8 cellular contexts compared by ENCODE assay signal in genomic region chr6:142566628-142567396, GRCh38.
DNase-seq lines count a peak whose midpoint lies in the region; ATAC-seq and TF ChIP-seq lines count a peak whose summit lies in the region.

No MANE protein-coding gene starts in this region.

- DNase-seq in BJ (ENCODE audit: low read depth) (no peak), OCI-M2 (lab: John Stamatoyannopoulos, UW; ENCODE audit: unreplicated experiment) (peak; percentile 57), fibroblast of the conjunctiva (ENCODE audit: low read depth) (peak; percentile 34), ovary (peak in 3 of 5 donors; percentile 12 to 25 (median 21))
- DNase-seq in activated T-cell treated with anti-CD3 and anti-CD28 coated beads, Interleukin-2, amount 50 U/mL, for 1 hour = peak; percentile 35

- no peaks in the 10 kb centered on the region for H3K36me3 ChIP-seq in BJ (ENCODE audit: control insufficient read depth, insufficient read depth, low read length)
- no peaks in the 10 kb centered on the region for H3K36me3 ChIP-seq in ovary

- TF ChIP-seq CTCF in BJ (IDR thresholded peaks at IDR 0.05; ENCODE audit: insufficient read depth, low read depth, low read length) (peak; percentile 94), ovary (IDR thresholded peaks at IDR 0.05) (peak in 1 of 3 donors; percentile 18)

- no peak overlapping the region for H3K4me3 ChIP-seq in BJ (ENCODE audit: low read depth, low read length)
- H3K4me3 ChIP-seq in ovary = no peak overlapping the region

- TF ChIP-seq POLR2A in ovary (IDR thresholded peaks at IDR 0.05) = no peak

- CTCF ChIA-PET in BJ (lab: Yijun Ruan, JAX) = interaction anchor here (0.6 to 1.9 kb wide), 13 partner anchors 15 to 884 kb away, joined by 3 to 7 read pairs (median 5); partner anchors contain the start of genes ADAT2 and PEX3

- H3K9me3 ChIP-seq in ovary = no peaks in the 10 kb centered on the region

- POLR2A ChIA-PET in BJ (lab: Charles Lee) = no interaction called here

- no peak overlapping the region for H3K27ac ChIP-seq in ovary

- TF ChIP-seq EP300 in ovary (IDR thresholded peaks at IDR 0.05) = no peak

- H3K4me1 ChIP-seq in ovary (ENCODE audit: insufficient read depth) = no peaks in the 10 kb centered on the region

- intact Hi-C loops in ovary (cut with DNase I) = no loop called here

- peak; percentile 59 for ATAC-seq in GM18870 (IDR thresholded peaks at IDR 0.05; ENCODE audit: unreplicated experiment)
- ATAC-seq in HG03432 (IDR thresholded peaks at IDR 0.05; ENCODE audit: unreplicated experiment) = peak; percentile 57
- no peak for ATAC-seq in GM21825 (IDR thresholded peaks at IDR 0.05; ENCODE audit: unreplicated experiment)

- H3K27me3 ChIP-seq in BJ (ENCODE audit: control insufficient read depth, insufficient read depth, low read length) (no peaks in the 10 kb centered on the region), ovary (no peaks in the 10 kb centered on the region)

- WGBS in ovary, 3 donors = 65 to 68% (median 65%) methylated on average over 10 of the region's 10 CpGs
